36 cellular contexts compared by ENCODE assay signal in the genomic region with DNA sequence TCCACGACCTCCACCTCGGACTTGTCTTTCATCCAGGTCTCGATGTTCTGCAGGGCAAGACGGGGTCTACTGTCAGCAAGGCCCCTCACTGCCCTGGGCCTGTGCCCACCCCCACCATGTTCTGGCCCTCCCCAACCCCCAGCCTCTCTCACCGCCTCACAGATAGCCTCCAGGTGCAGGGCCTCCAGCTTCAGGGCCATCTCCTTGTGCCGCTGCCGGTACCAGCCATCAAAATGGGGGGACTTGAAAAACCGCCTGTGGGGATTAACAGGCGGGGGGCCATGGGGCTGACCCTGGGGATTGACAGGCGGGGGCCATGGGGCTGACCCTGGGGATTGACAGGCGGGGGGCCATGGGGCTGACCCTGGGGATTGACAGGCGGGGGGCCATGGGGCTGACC.
"Had no signal": no experiment of that assay in that cellular context is flagged by ENCODE, and none has a peak within 500 bp of the region (broad histone marks: within the 10 kb centered on the region; RNA-seq: fewer than 3 reads in every experiment).

No MANE protein-coding gene starts in this region.

- H3K27ac Mint-ChIP-seq: activated CD4-positive, alpha-beta memory T cell treated with anti-CD3 and anti-CD28 coated beads, Interleukin-2, amount 10 ng/mL, durations not matched to agents 7 days and 5 days; activated CD4-positive, alpha-beta T cell treated with anti-CD3 and anti-CD28 coated beads for 36 hours; activated CD4-positive, alpha-beta T cell treated with anti-CD3 and anti-CD28 coated beads, Interleukin-2, amount 10 ng/mL, durations not matched to agents 7 days and 5 days; activated CD8-positive, alpha-beta memory T cell treated with anti-CD3 and anti-CD28 coated beads, Interleukin-2, amount 10 ng/mL, durations not matched to agents 7 days and 5 days; activated CD8-positive, alpha-beta T cell treated with anti-CD3 and anti-CD28 coated beads, Interleukin-2, amount 10 ng/mL, durations not matched to agents 7 days and 5 days; activated naive CD4-positive, alpha-beta T cell treated with anti-CD3 and anti-CD28 coated beads, Interleukin-2, amount 10 ng/mL, durations not matched to agents 7 days and 5 days; activated naive CD4-positive, alpha-beta T cell treated with anti-CD3 and anti-CD28 coated beads, Interleukin-2, amount 50 U/mL, for 24 hours; activated naive CD8-positive, alpha-beta T cell; activated naive CD8-positive, alpha-beta T cell treated with anti-CD3 and anti-CD28 coated beads, Interleukin-2, amount 50 U/mL, for 24 hours; activated T-cell treated with anti-CD3 and anti-CD28 coated beads, Interleukin-2, amount 50 U/mL, for 24 hours; activated T-helper 2 cell treated with anti-CD3 and anti-CD28 coated beads, Interferon-gamma antibody, Interleukin-2, Interleukin-4, amounts not matched to agents 10 μg/mL and 5 μg/mL and 100 μg/mL, durations not matched to agents 14 hours and 24 hours and 36 hours; T-helper 1 cell treated with Interleukin-12 subunit alpha and Interleukin-12 subunit beta and Interleukin-4 antibody, amounts not matched to agents 30 μg/mL and 1 μg/mL, for 36 hours; T-helper 2 cell treated with Interferon-gamma antibody and Interleukin-4, amounts not matched to agents 5 μg/mL and 100 μg/mL, for 36 hours had no signal

- H3K9me3 Mint-ChIP-seq: activated CD4-positive, alpha-beta memory T cell treated with anti-CD3 and anti-CD28 coated beads, Interleukin-2, amount 10 ng/mL, durations not matched to agents 7 days and 5 days; activated CD4-positive, alpha-beta T cell treated with anti-CD3 and anti-CD28 coated beads, Interleukin-2, amount 10 ng/mL, durations not matched to agents 7 days and 5 days; activated naive CD4-positive, alpha-beta T cell treated with anti-CD3 and anti-CD28 coated beads, Interleukin-2, amount 10 ng/mL, durations not matched to agents 7 days and 5 days; activated naive CD4-positive, alpha-beta T cell treated with anti-CD3 and anti-CD28 coated beads, Interleukin-2, amount 50 U/mL, for 24 hours; activated naive CD8-positive, alpha-beta T cell treated with anti-CD3 and anti-CD28 coated beads, Interleukin-2, amount 10 ng/mL, durations not matched to agents 7 days and 5 days; activated naive CD8-positive, alpha-beta T cell treated with anti-CD3 and anti-CD28 coated beads, Interleukin-2, amount 50 U/mL, for 24 hours; activated T-cell treated with anti-CD3 and anti-CD28 coated beads, Interleukin-2, amount 50 U/mL, for 24 hours; activated T-helper 2 cell treated with anti-CD3 and anti-CD28 coated beads, Interferon-gamma antibody, Interleukin-2, Interleukin-4, amounts not matched to agents 10 μg/mL and 5 μg/mL and 100 μg/mL, durations not matched to agents 14 hours and 24 hours and 36 hours; T-helper 1 cell treated with Interleukin-12 subunit alpha and Interleukin-12 subunit beta and Interleukin-4 antibody, amounts not matched to agents 30 μg/mL and 1 μg/mL, for 36 hours; T-helper 2 cell treated with Interferon-gamma antibody and Interleukin-4, amounts not matched to agents 5 μg/mL and 100 μg/mL, for 36 hours had no signal

- H3K36me3 ChIP-seq: ascending aorta, brain microvascular endothelial cell, breast epithelium had no signal

- H3K4me3 ChIP-seq: ascending aorta, breast epithelium had no signal

- H3K36me3 Mint-ChIP-seq: activated CD8-positive, alpha-beta memory T cell treated with anti-CD3 and anti-CD28 coated beads, Interleukin-2, amount 10 ng/mL, durations not matched to agents 7 days and 5 days; activated naive CD4-positive, alpha-beta T cell treated with anti-CD3 and anti-CD28 coated beads, Interleukin-2, amount 10 ng/mL, durations not matched to agents 7 days and 5 days; activated naive CD4-positive, alpha-beta T cell treated with anti-CD3 and anti-CD28 coated beads, Interleukin-2, amount 50 U/mL, for 24 hours; activated naive CD8-positive, alpha-beta T cell; activated naive CD8-positive, alpha-beta T cell treated with anti-CD3 and anti-CD28 coated beads, Interleukin-2, amount 10 ng/mL, durations not matched to agents 7 days and 5 days had no signal

- FAIRE-seq: TTC549 had no signal

- H3K9me3 ChIP-seq: ascending aorta, breast epithelium had no signal

- ATAC-seq: activated CD4-positive, alpha-beta T cell treated with anti-CD3 and anti-CD28 coated beads for 36 hours; activated CD4-positive, CD25-positive, alpha-beta regulatory T cell treated with anti-CD3 and anti-CD28 coated beads, Interleukin-2, amount 50 U/mL, for 24 hours; activated CD8-positive, alpha-beta memory T cell treated with anti-CD3 and anti-CD28 coated beads, Interleukin-2, amount 10 ng/mL, durations not matched to agents 7 days and 5 days; activated CD8-positive, alpha-beta T cell treated with anti-CD3 and anti-CD28 coated beads, Interleukin-2, amount 10 ng/mL, durations not matched to agents 7 days and 5 days; activated naive CD8-positive, alpha-beta T cell treated with anti-CD3 and anti-CD28 coated beads, Interleukin-2, amount 50 U/mL, for 24 hours had no signal

- H3K4me3 Mint-ChIP-seq: activated CD4-positive, alpha-beta memory T cell treated with anti-CD3 and anti-CD28 coated beads, Interleukin-2, amount 10 ng/mL, durations not matched to agents 7 days and 5 days; activated CD4-positive, alpha-beta T cell treated with anti-CD3 and anti-CD28 coated beads for 36 hours; activated CD4-positive, alpha-beta T cell treated with anti-CD3 and anti-CD28 coated beads, Interleukin-2, amount 10 ng/mL, durations not matched to agents 7 days and 5 days; activated CD8-positive, alpha-beta memory T cell treated with anti-CD3 and anti-CD28 coated beads, Interleukin-2, amount 10 ng/mL, durations not matched to agents 7 days and 5 days; activated CD8-positive, alpha-beta T cell treated with anti-CD3 and anti-CD28 coated beads, Interleukin-2, amount 10 ng/mL, durations not matched to agents 7 days and 5 days; activated naive CD4-positive, alpha-beta T cell treated with anti-CD3 and anti-CD28 coated beads, Interleukin-2, amount 10 ng/mL, durations not matched to agents 7 days and 5 days; activated naive CD4-positive, alpha-beta T cell treated with anti-CD3 and anti-CD28 coated beads, Interleukin-2, amount 50 U/mL, for 24 hours; activated naive CD8-positive, alpha-beta T cell; activated naive CD8-positive, alpha-beta T cell treated with anti-CD3 and anti-CD28 coated beads, Interleukin-2, amount 10 ng/mL, durations not matched to agents 7 days and 5 days; activated naive CD8-positive, alpha-beta T cell treated with anti-CD3 and anti-CD28 coated beads, Interleukin-2, amount 50 U/mL, for 24 hours; activated T-cell treated with anti-CD3 and anti-CD28 coated beads, Interleukin-2, amount 50 U/mL, for 24 hours; T-helper 1 cell treated with Interleukin-12 subunit alpha and Interleukin-12 subunit beta and Interleukin-4 antibody, amounts not matched to agents 30 μg/mL and 1 μg/mL, for 36 hours; T-helper 2 cell treated with Interferon-gamma antibody and Interleukin-4, amounts not matched to agents 5 μg/mL and 100 μg/mL, for 36 hours had no signal

- H3K27me3 ChIP-seq: ascending aorta, brain microvascular endothelial cell, breast epithelium had no signal

- H3K27me3 Mint-ChIP-seq: activated CD4-positive, alpha-beta T cell treated with anti-CD3 and anti-CD28 coated beads for 36 hours; activated CD8-positive, alpha-beta memory T cell treated with anti-CD3 and anti-CD28 coated beads, Interleukin-2, amount 10 ng/mL, durations not matched to agents 7 days and 5 days; activated naive CD4-positive, alpha-beta T cell treated with anti-CD3 and anti-CD28 coated beads, Interleukin-2, amount 50 U/mL, for 24 hours; activated naive CD8-positive, alpha-beta T cell treated with anti-CD3 and anti-CD28 coated beads, Interleukin-2, amount 50 U/mL, for 24 hours had no signal

- H3K27ac ChIP-seq: ascending aorta, brain microvascular endothelial cell, breast epithelium, VCaP had no signal

- DNase-seq: activated CD4-positive, alpha-beta memory T cell treated with anti-CD3 and anti-CD28 coated beads, Interleukin-2, amount 10 ng/mL, durations not matched to agents 7 days and 5 days; activated CD4-positive, alpha-beta T cell treated with anti-CD3 and anti-CD28 coated beads for 1 hour; activated CD4-positive, alpha-beta T cell treated with anti-CD3 and anti-CD28 coated beads for 36 hours; activated CD4-positive, alpha-beta T cell treated with anti-CD3 and anti-CD28 coated beads for 48 hours; activated CD4-positive, alpha-beta T cell treated with anti-CD3 and anti-CD28 coated beads, Interleukin-2, amount 10 ng/mL, durations not matched to agents 7 days and 5 days; activated CD4-positive, alpha-beta T cell treated with anti-CD3 and anti-CD28 coated beads, Interleukin-2, amount 50 U/mL, for 48 hours; activated CD4-positive, CD25-positive, alpha-beta regulatory T cell; activated CD8-positive, alpha-beta memory T cell treated with anti-CD3 and anti-CD28 coated beads for 24 hours; activated CD8-positive, alpha-beta memory T cell treated with anti-CD3 and anti-CD28 coated beads, Interleukin-2, amount 10 ng/mL, durations not matched to agents 7 days and 5 days; activated CD8-positive, alpha-beta memory T cell treated with anti-CD3 and anti-CD28 coated beads, Interleukin-2, amount 50 U/mL, for 48 hours; activated CD8-positive, alpha-beta T cell treated with anti-CD3 and anti-CD28 coated beads, Interleukin-2, amount 10 ng/mL, durations not matched to agents 7 days and 5 days; activated effector memory CD4-positive, alpha-beta T cell treated with Interleukin-2 at 50 U/mL for 16 hours; activated gamma-delta T cell; activated naive CD4-positive, alpha-beta T cell treated with anti-CD3 and anti-CD28 coated beads, Interleukin-2, amount 10 ng/mL, durations not matched to agents 7 days and 5 days; activated naive CD4-positive, alpha-beta T cell treated with Interleukin-2 at 50 U/mL for 16 hours; activated naive CD8-positive, alpha-beta T cell treated with anti-CD3 and anti-CD28 coated beads, Interleukin-2, amount 50 U/mL, for 24 hours; activated T-cell treated with anti-CD3 and anti-CD28 coated beads, Interleukin-2, amount 50 U/mL, for 24 hours; activated T-cell treated with anti-CD3 and anti-CD28 coated beads, Interleukin-2, amount 50 U/mL, for 48 hours; amygdala; anterior cingulate cortex; brain microvascular endothelial cell; central memory CD4-positive, alpha-beta T cell; T-helper 1 cell; T-helper 2 cell; T-helper 9 cell had no signal
